ENCODE assay signal across 8 cellular contexts in the genomic region with DNA sequence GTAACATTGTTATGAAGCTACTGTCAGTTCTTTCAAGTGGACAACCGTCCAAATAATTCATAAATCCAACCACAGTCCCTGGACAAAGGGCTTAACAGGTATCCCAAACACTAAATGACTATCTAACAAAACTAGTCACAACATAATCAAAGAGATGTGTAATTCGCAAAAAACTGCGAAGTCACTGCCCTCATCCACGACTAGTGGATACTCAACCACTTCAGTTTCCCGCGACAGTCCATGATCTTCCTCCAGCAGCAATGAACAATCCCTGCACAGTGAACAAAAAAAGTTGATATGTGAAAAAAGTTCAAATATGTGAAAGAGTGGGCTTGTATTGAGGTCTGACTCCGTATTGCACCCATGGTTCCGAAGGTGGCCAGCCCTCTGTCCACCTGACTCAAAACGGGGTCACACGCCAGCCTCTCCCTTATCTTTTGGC. TPM values are rescaled to one million over a fixed set of nuclear protein-coding genes. Genes with fewer than 3 reads are reported as not detected.
DNase-seq lines count a peak whose midpoint lies in the region; ATAC-seq, FAIRE-seq and TF ChIP-seq lines count a peak whose summit lies in the region.

No MANE protein-coding gene starts in this region.

- intact Hi-C loops in endothelial cell of umbilical vein (cut with micrococcal nuclease): loop anchor here (1.0 to 2.0 kb wide), 4 partner anchors 77 to 248 kb away; partner anchors contain the start of gene ADRB1

- CTCF ChIA-PET in endothelial cell of umbilical vein (lab: Charles Lee): no interaction called here

- H4K20me1 ChIP-seq in DND-41 (ENCODE audit: insufficient read depth, low read length) (no peaks in the 10 kb centered on the region), OCI-LY3 (ENCODE audit: insufficient read depth, low read length) (peaks cover 6% of the 10 kb centered on the region; the same call in 1 of the 2 replicates), endothelial cell of umbilical vein (replicated peaks; ENCODE audit: control insufficient read depth, extremely low read depth, insufficient read depth, low read length) (no peaks in the 10 kb centered on the region), neural cell (ENCODE audit: insufficient read depth) (no peaks in the 10 kb centered on the region)

- H3K27me3 ChIP-seq in DND-41 (ENCODE audit: insufficient read depth, low read length, poor library complexity) (no peaks in the 10 kb centered on the region), OCI-LY3 (ENCODE audit: low read depth, low read length) (no peaks in the 10 kb centered on the region), endothelial cell of umbilical vein (ENCODE audit: control insufficient read depth in 2 of 2, insufficient read depth in 2 of 2, low read length in 2 of 2) (no peaks in the 10 kb centered on the region), neural cell (ENCODE audit: insufficient read depth, low read depth, low read length) (no peaks in the 10 kb centered on the region)

- H3K4me2 ChIP-seq in DND-41 (ENCODE audit: insufficient read depth, low read length) (peak overlapping the region; percentile 71), OCI-LY3 (ENCODE audit: low read length) (peak overlapping the region; percentile 94), endothelial cell of umbilical vein (ENCODE audit: insufficient read depth, low read length) (peak overlapping the region; percentile 96), neural cell (ENCODE audit: low read length) (peak overlapping the region; percentile 80)

- H3F3A ChIP-seq in neural cell (ENCODE audit: insufficient read depth, low read length, poor library complexity, severe bottlenecking): no peaks in the 10 kb centered on the region

- no peak for FAIRE-seq in endothelial cell of umbilical vein (lab: Jason Lieb, UNC)

- no peak for ATAC-seq in DND-41 (ENCODE audit: insufficient read depth, low read depth)
- ATAC-seq in GM18870 (IDR thresholded peaks at IDR 0.05; ENCODE audit: unreplicated experiment): no peak

- H3K4me3 ChIP-seq in DND-41 (ENCODE audit: low read depth in 1 of 2, low read length in 2 of 2) (peak overlapping the region; percentile 87 to 94; a peak in 3 of 4 replicates), OCI-LY3 (ENCODE audit: low read length) (peak overlapping the region; percentile 93), endothelial cell of umbilical vein (replicated peaks in 1 of 3; ENCODE audit: insufficient read depth in 1 of 3, low read depth in 1 of 3, low read length in 3 of 3) (peak overlapping the region; percentile 87 to 99 (median 87)), neural cell (ENCODE audit: low read length) (peak overlapping the region; percentile 88)

- no peaks in the 10 kb centered on the region for H3K9me3 ChIP-seq in DND-41 (ENCODE audit: insufficient read depth, low read length, severe bottlenecking)
- no peaks in the 10 kb centered on the region for H3K9me3 ChIP-seq in OCI-LY3 (ENCODE audit: insufficient read depth, low read length)
- H3K9me3 ChIP-seq in endothelial cell of umbilical vein (replicated peaks; ENCODE audit: control insufficient read depth, insufficient read depth, low read length): no peaks in the 10 kb centered on the region
- no peaks in the 10 kb centered on the region for H3K9me3 ChIP-seq in neural cell (ENCODE audit: low read length)

- H2AFZ ChIP-seq in DND-41 (ENCODE audit: low read depth, low read length): peak overlapping the region; percentile 98
- peak overlapping the region; percentile 88 for H2AFZ ChIP-seq in OCI-LY3 (ENCODE audit: low read depth, low read length)
- H2AFZ ChIP-seq in endothelial cell of umbilical vein (ENCODE audit: low read depth, low read length): peak overlapping the region; percentile 90
- H2AFZ ChIP-seq in neural cell (ENCODE audit: low read depth, low read length): peak overlapping the region; percentile 97

- H3K27ac ChIP-seq in DND-41 (ENCODE audit: low read length): peak overlapping the region; percentile 99
- H3K27ac ChIP-seq in OCI-LY3 (ENCODE audit: low read length): peak overlapping the region; percentile 74
- peak overlapping the region; percentile 96 for H3K27ac ChIP-seq in endothelial cell of umbilical vein (ENCODE audit: insufficient read depth, low read depth, low read length)
- H3K27ac ChIP-seq in neural cell (ENCODE audit: low read length): peak overlapping the region; percentile 79

- dilution Hi-C loops in endothelial cell of umbilical vein (cut with MboI; ENCODE audit: extremely low pct_ligation_motif_present, low sequenced_read_pairs): no loop called here

- no peak for TF ChIP-seq EP300 in neural cell (conservative IDR thresholded peaks at IDR 0.05; ENCODE audit: poor library complexity, severe bottlenecking)

- TF ChIP-seq RAD21 in neural cell (conservative IDR thresholded peaks at IDR 0.05): no peak

- H3K9ac ChIP-seq in DND-41 (ENCODE audit: low read depth, low read length) (peak overlapping the region; percentile 97), OCI-LY3 (ENCODE audit: low read length) (peak overlapping the region; percentile 91), endothelial cell of umbilical vein (replicated peaks; ENCODE audit: extremely low read depth, insufficient read depth, low read length) (peak overlapping the region; percentile 98), neural cell (ENCODE audit: low read length) (peak overlapping the region; percentile 83)

- POLR2A ChIA-PET in endothelial cell of umbilical vein (lab: Charles Lee): no interaction called here

- H3K9me2 ChIP-seq in neural cell (ENCODE audit: insufficient read depth, low read length): no peaks in the 10 kb centered on the region

- BruUV-seq in endothelial cell of umbilical vein (replicated peaks; lab: Mats Ljungman, UMichigan): TSS peak; percentile 45

- H3K79me2 ChIP-seq in DND-41 (ENCODE audit: insufficient read depth, low read length): peaks cover 46% of the 10 kb centered on the region
- H3K79me2 ChIP-seq in OCI-LY3 (ENCODE audit: low read length): peaks cover 43% of the 10 kb centered on the region
- H3K79me2 ChIP-seq in endothelial cell of umbilical vein (ENCODE audit: control insufficient read depth, insufficient read depth, low read length): peaks cover 36% of the 10 kb centered on the region
- peaks cover 53% of the 10 kb centered on the region for H3K79me2 ChIP-seq in neural cell (replicated peaks; ENCODE audit: insufficient read depth, low read length)

- in situ Hi-C loops in GM13977 (cut with MboI; ENCODE audit: low pct_unique_long_range_greater_than_20kb, low sequenced_read_pairs, unreplicated experiment): no loop called here

- DNase-seq in DND-41 (no peak), endothelial cell of umbilical vein (ENCODE audit: low read depth, low spot score) (no peak), GM13977 (ENCODE audit: low spot score) (no peak), NCI-H2171 treated with DMSO at 0.1 percent for 48 hours (lab: John Stamatoyannopoulos, UW) (no peak), iPS-NIHi11 (ENCODE audit: low spot score) (no peak)

- H3K36me3 ChIP-seq in DND-41 (ENCODE audit: insufficient read depth, low read length): peaks cover 9% of the 10 kb centered on the region
- H3K36me3 ChIP-seq in OCI-LY3 (replicated peaks; ENCODE audit: low read depth, low read length): peaks cover 9% of the 10 kb centered on the region
- no peaks in the 10 kb centered on the region for H3K36me3 ChIP-seq in endothelial cell of umbilical vein (ENCODE audit: control insufficient read depth in 2 of 2, extremely low read depth in 1 of 2, insufficient read depth in 2 of 2, low read length in 2 of 2)
- peaks cover 2% of the 10 kb centered on the region for H3K36me3 ChIP-seq in neural cell (ENCODE audit: insufficient read depth, low read length)

- TF ChIP-seq CTCF in DND-41 (IDR thresholded peaks at IDR 0.05; ENCODE audit: borderline replicate concordance, extremely low read depth, low read length, poor library complexity, severe bottlenecking) (no peak), OCI-LY3 (IDR thresholded peaks at IDR 0.05; ENCODE audit: low read depth, low read length) (no peak), endothelial cell of umbilical vein (IDR thresholded peaks at IDR 0.05; ENCODE audit: extremely low read depth in 1 of 2, insufficient read depth in 1 of 2, low read depth in 1 of 2, low read length in 2 of 2) (no peak), neural cell (IDR thresholded peaks at IDR 0.05; ENCODE audit: poor library complexity, severe bottlenecking) (no peak), GM13977 (IDR thresholded peaks at IDR 0.05; ENCODE audit: extremely low read depth, insufficient read depth, missing control alignments) (no peak)

- H3K4me1 ChIP-seq in DND-41 (ENCODE audit: insufficient read depth, low read length) (peaks cover 79% of the 10 kb centered on the region), OCI-LY3 (ENCODE audit: low read length) (peaks cover 52% of the 10 kb centered on the region), endothelial cell of umbilical vein (ENCODE audit: control insufficient read depth, extremely low read depth, insufficient read depth, low read length) (peaks cover 39% of the 10 kb centered on the region)

- TF ChIP-seq POLR2A in endothelial cell of umbilical vein (IDR thresholded peaks at IDR 0.05; ENCODE audit: low read depth, low read length): no peak

- no peaks in the 10 kb centered on the region for H3K9me1 ChIP-seq in endothelial cell of umbilical vein (replicated peaks; ENCODE audit: control insufficient read depth, extremely low read depth, insufficient read depth, low read length)

RNA-seq across cellular contexts. Expression of gene DCLRE1A, which starts 0.3 kb away (rescaled TPM):
- total RNA-seq in endothelial cell of umbilical vein: 5.4 and 6.7 TPM in 2 replicates
- polyA plus RNA-seq in endothelial cell of umbilical vein (2.9 and 3.6 TPM in 2 replicates), neural cell (11.6 and 12.8 TPM in 2 replicates)
- polyA plus RNA-seq in endothelial cell of umbilical vein (2011; cell fraction: cytosol; rRNA removed): 3.9 and 4.4 TPM in 2 replicates
- 3.6 and 4.6 TPM in 2 replicates for polyA plus RNA-seq in endothelial cell of umbilical vein (2011; cell fraction: nucleus; rRNA removed)
- 4.1 and 6.9 TPM in 2 replicates for polyA plus RNA-seq in endothelial cell of umbilical vein (2012)
- polyA minus RNA-seq in endothelial cell of umbilical vein (7.2 and 8.7 TPM in 2 replicates), neural cell (20.7 and 21.3 TPM in 2 replicates)
- polyA minus RNA-seq in endothelial cell of umbilical vein (2011; cell fraction: cytosol; rRNA and poly(A)+ RNA removed): 9.4 TPM
- polyA minus RNA-seq in endothelial cell of umbilical vein (2011; cell fraction: nucleus; rRNA and poly(A)+ RNA removed): 3.1 and 4.7 TPM in 2 replicates

RNA-seq across cellular contexts. Expression of gene NHLRC2, which starts 0.9 kb away (rescaled TPM):
- 28.2 and 34.5 TPM in 2 replicates for total RNA-seq in endothelial cell of umbilical vein
- 4.3 and 5.2 TPM in 2 replicates for polyA plus RNA-seq in endothelial cell of umbilical vein
- polyA plus RNA-seq in endothelial cell of umbilical vein (2011; cell fraction: cytosol; rRNA removed): 4.2 and 4.6 TPM in 2 replicates
- polyA plus RNA-seq in endothelial cell of umbilical vein (2011; cell fraction: nucleus; rRNA removed): 11.4 and 13.7 TPM in 2 replicates
- 6.0 and 6.5 TPM in 2 replicates for polyA plus RNA-seq in endothelial cell of umbilical vein (2012)
- polyA minus RNA-seq in endothelial cell of umbilical vein: 25.8 and 40.7 TPM in 2 replicates
- polyA minus RNA-seq in endothelial cell of umbilical vein (2011; cell fraction: cytosol; rRNA and poly(A)+ RNA removed): 14.7 TPM
- 40.8 and 52.8 TPM in 2 replicates for polyA minus RNA-seq in endothelial cell of umbilical vein (2011; cell fraction: nucleus; rRNA and poly(A)+ RNA removed)
- 11.8 and 13.0 TPM in 2 replicates for polyA plus RNA-seq in neural cell
- 36.0 and 45.7 TPM in 2 replicates for polyA minus RNA-seq in neural cell
